10 cellular contexts compared by ENCODE assay signal in the genomic region with DNA sequence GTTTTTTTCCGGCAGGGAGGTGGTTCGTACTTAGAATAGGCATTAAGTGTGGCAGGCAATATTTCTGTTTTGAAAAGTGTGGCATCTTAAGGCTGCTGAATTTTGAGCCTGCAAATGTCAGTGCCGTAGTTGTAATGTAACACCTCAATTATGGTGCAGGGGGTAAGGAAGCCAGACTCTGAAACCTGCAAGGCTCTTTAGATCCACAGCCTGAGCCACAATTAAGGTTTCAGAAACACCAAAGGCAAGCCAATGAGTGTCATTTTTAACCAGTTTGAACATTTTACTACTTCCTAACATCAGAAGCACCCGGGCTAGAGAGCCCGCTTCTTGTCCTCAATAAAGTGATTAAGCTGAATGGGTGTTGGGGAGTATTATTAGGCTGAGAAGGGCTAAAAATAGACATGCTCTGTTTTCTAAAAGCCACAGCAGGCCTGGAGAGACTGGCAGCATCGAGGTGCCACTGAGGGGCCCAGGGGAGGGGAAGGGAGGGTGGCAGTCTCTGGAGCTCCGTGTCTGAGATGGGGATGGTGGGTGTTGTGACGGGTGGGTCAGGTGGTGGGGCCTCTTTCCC.
DNase-seq lines count a peak whose midpoint lies in the region; ATAC-seq, FAIRE-seq and TF ChIP-seq lines count a peak whose summit lies in the region.
"Had no signal": no experiment of that assay in that cellular context is flagged by ENCODE, and none has a peak within 500 bp of the region (broad histone marks: within the 10 kb centered on the region; RNA-seq: fewer than 3 reads in every experiment).

No MANE protein-coding gene starts in this region.

- WGBS in liver, result 74% methylated on average over 8 of the region's 8 CpGs
- 31% methylated on average over 8 of the region's 8 CpGs for WGBS in HepG2 (ENCODE audit: low lambda C conversion rate)
- 5 to 9% methylated on average over 8 of the region's 8 CpGs for WGBS in aorta, 2 donors

- peak overlapping the region; percentile 14 to 82 for H3K27ac Mint-ChIP-seq in natural killer cell treated with Interleukin-12 subunit alpha and Interleukin-12 subunit beta and Interleukin-15 and Interleukin-18, amount 100 ng/mL, for 72 hours

- no peaks in the 10 kb centered on the region for H3K79me2 ChIP-seq in HepG2 (ENCODE audit: insufficient read depth, low read length)

- TF ChIP-seq CTCF in liver (IDR thresholded peaks at IDR 0.05; ENCODE audit: low read depth, low read length, missing input control) (no peak), HepG2 (CRISPR knock-in tag; IDR thresholded peaks at IDR 0.05) (no peak), dorsolateral prefrontal cortex (IDR thresholded peaks at IDR 0.05 in 54 of 56, conservative IDR thresholded peaks at IDR 0.05 in 2 of 56; ENCODE audit: low read depth in 1 of 56, partially characterized antibody in 56 of 56) (no peak), GM10266 (IDR thresholded peaks at IDR 0.05; ENCODE audit: control insufficient read depth, insufficient read depth, low read depth, missing control alignments) (no peak)

- H3K9ac ChIP-seq in liver (ENCODE audit: low read depth in 1 of 2, low read length in 2 of 2) (peak overlapping the region in 1 of 2 donors; percentile 80), HepG2 (ENCODE audit: insufficient read depth, low read depth, low read length) (no peak overlapping the region)

- H3K27ac ChIP-seq in liver (ENCODE audit: low read depth in 1 of 2, low read length in 2 of 2) (peak overlapping the region; percentile 84 to 89), HepG2 (ENCODE audit: extremely low read length, insufficient read depth, low read length) (no peak overlapping the region), dorsolateral prefrontal cortex (peak overlapping the region; percentile 12 to 100 (median 100)), aorta (ENCODE audit: low read depth in 1 of 2, low read length in 2 of 2) (peak overlapping the region; percentile 83 to 99)

- POLR2A ChIA-PET in HepG2 (lab: Yijun Ruan, JAX), result no interaction called here

- no peaks in the 10 kb centered on the region for H4K20me1 ChIP-seq in HepG2 (ENCODE audit: insufficient read depth, low read length)

- no peak for DNase-seq in HepG2 (ENCODE audit: low spot score)
- DNase-seq in dorsolateral prefrontal cortex, result no peak
- no peak for DNase-seq in natural killer cell treated with Interleukin-12 subunit alpha and Interleukin-12 subunit beta and Interleukin-15 and Interleukin-18, amount 100 ng/mL, for 72 hours (ENCODE audit: low spot score)
- no peak for DNase-seq in aorta
- DNase-seq in GM10266 (ENCODE audit: extremely low spot score), result no peak
- DNase-seq in inferior parietal cortex (ENCODE audit: extremely low spot score), result no peak
- no peak for DNase-seq in COLO829 (ENCODE audit: low spot score)
- DNase-seq: stimulated activated CD4-positive, alpha-beta T cell treated with anti-CD3 and anti-CD28 coated beads, Interleukin-2, amount 100 ng/mL, for 24 hours had no signal

- no peak for FAIRE-seq in HepG2 (lab: Jason Lieb, UNC)

- CTCF ChIA-PET in HepG2 (lab: Yijun Ruan, JAX; ENCODE audit: low intra/inter-chr PET ratio, low total read pairs), result no interaction called here

- H3K4me1 ChIP-seq in liver (ENCODE audit: control insufficient read depth in 4 of 4, insufficient read depth in 4 of 4, low read length in 3 of 4) (peaks cover 38 to 95% (median 79%) of the 10 kb centered on the region in 4 donors), HepG2 (ENCODE audit: insufficient read depth, low read length) (peaks cover 10% of the 10 kb centered on the region), aorta (ENCODE audit: control insufficient read depth in 1 of 2, insufficient read depth in 2 of 2, low read length in 2 of 2) (peaks cover 30 to 31% of the 10 kb centered on the region in 2 donors)

- TF ChIP-seq EP300 in HepG2 (IDR thresholded peaks at IDR 0.05; ENCODE audit: low read depth in 2 of 2, low read length in 2 of 2) (no peak), HepG2 (CRISPR knock-in tag; IDR thresholded peaks at IDR 0.05; ENCODE audit: borderline replicate concordance) (no peak)

- in situ Hi-C loops in HepG2 (cut with HindIII; ENCODE audit: extremely low pct_ligation_motif_present, low pct_unique_long_range_greater_than_20kb), result no loop called here

- intact Hi-C loops in HepG2 (cut with micrococcal nuclease; ENCODE audit: unreplicated experiment), result no loop called here
- intact Hi-C loops in dorsolateral prefrontal cortex (cut with DNase I), result loop anchor here in 1 of 2 donors (10.0 kb wide), 1 partner anchor 278 kb away; no protein-coding TSS in a partner anchor
- intact Hi-C loops in aorta (cut with DNase I), result loop anchor here (5.0 kb wide), 2 partner anchors 41 to 111 kb away; no protein-coding TSS in a partner anchor

- no peaks in the 10 kb centered on the region for H3K9me3 ChIP-seq in liver (ENCODE audit: control insufficient read depth in 4 of 4, low read length in 3 of 4)
- no peaks in the 10 kb centered on the region for H3K9me3 ChIP-seq in HepG2 (ENCODE audit: low read length)
- H3K9me3 ChIP-seq in aorta (ENCODE audit: control insufficient read depth, low read length), result no peaks in the 10 kb centered on the region

- no peak for TF ChIP-seq POLR2A in HepG2 (IDR thresholded peaks at IDR 0.05; ENCODE audit: insufficient read depth in 1 of 2, low read depth in 2 of 2, low read length in 2 of 2)

- peaks cover 55 to 86% of the 10 kb centered on the region in 2 donors for H3K4me1 Mint-ChIP-seq in natural killer cell treated with Interleukin-12 subunit alpha and Interleukin-12 subunit beta and Interleukin-15 and Interleukin-18, amount 100 ng/mL, for 72 hours (ENCODE audit: low read depth in 2 of 2)

- no peaks in the 10 kb centered on the region for H3K9me3 Mint-ChIP-seq in natural killer cell treated with Interleukin-12 subunit alpha and Interleukin-12 subunit beta and Interleukin-15 and Interleukin-18, amount 100 ng/mL, for 72 hours
- H3K9me3 Mint-ChIP-seq: IgD-negative memory B cell had no signal

- H3K27me3 ChIP-seq in liver (ENCODE audit: control insufficient read depth in 4 of 4, insufficient read depth in 4 of 4, low read length in 3 of 4), result no peaks in the 10 kb centered on the region
- H3K27me3 ChIP-seq in HepG2 (ENCODE audit: control insufficient read depth in 1 of 2, insufficient read depth in 2 of 2, low read length in 2 of 2), result peaks cover 0 to 27% of the 10 kb centered on the region in 2 experiments; a peak in 2 of 5 replicates
- no peaks in the 10 kb centered on the region for H3K27me3 ChIP-seq in dorsolateral prefrontal cortex
- no peaks in the 10 kb centered on the region for H3K27me3 ChIP-seq in aorta (ENCODE audit: control insufficient read depth in 1 of 2, insufficient read depth in 2 of 2, low read length in 1 of 2)

- no peak overlapping the region for H3K4me3 ChIP-seq in liver (ENCODE audit: low read depth in 1 of 3, low read length in 3 of 3)
- no peak overlapping the region for H3K4me3 ChIP-seq in HepG2 (replicated peaks in 1 of 3; ENCODE audit: insufficient read depth in 1 of 3, low read depth in 2 of 3, low read length in 3 of 3)
- H3K4me3 ChIP-seq in dorsolateral prefrontal cortex, result peak overlapping the region in 6 of 59 donors; percentile 1 to 21 (median 13)
- H3K4me3 ChIP-seq in aorta (ENCODE audit: low read length in 2 of 2), result no peak overlapping the region

- no peaks in the 10 kb centered on the region for H3K36me3 Mint-ChIP-seq in natural killer cell treated with Interleukin-12 subunit alpha and Interleukin-12 subunit beta and Interleukin-15 and Interleukin-18, amount 100 ng/mL, for 72 hours
- H3K36me3 Mint-ChIP-seq: IgD-negative memory B cell had no signal

- TF ChIP-seq RAD21 in liver (IDR thresholded peaks at IDR 0.05) (no peak), HepG2 (CRISPR knock-in tag; IDR thresholded peaks at IDR 0.05) (no peak)

- H3K4me3 Mint-ChIP-seq in natural killer cell treated with Interleukin-12 subunit alpha and Interleukin-12 subunit beta and Interleukin-15 and Interleukin-18, amount 100 ng/mL, for 72 hours, result peak overlapping the region; percentile 52

- H3K36me3 ChIP-seq in liver (ENCODE audit: control insufficient read depth in 4 of 4, insufficient read depth in 3 of 4, low read depth in 1 of 4, low read length in 3 of 4) (no peaks in the 10 kb centered on the region), HepG2 (replicated peaks in 1 of 2; ENCODE audit: control insufficient read depth in 1 of 2, insufficient read depth in 2 of 2, low read length in 2 of 2) (no peaks in the 10 kb centered on the region), aorta (ENCODE audit: control insufficient read depth in 1 of 2, insufficient read depth in 2 of 2, low read length in 1 of 2) (no peaks in the 10 kb centered on the region)

- H3K4me2 ChIP-seq in HepG2 (ENCODE audit: low read depth, low read length), result no peak overlapping the region

- H3K27me3 Mint-ChIP-seq in natural killer cell treated with Interleukin-12 subunit alpha and Interleukin-12 subunit beta and Interleukin-15 and Interleukin-18, amount 100 ng/mL, for 72 hours, result no peaks in the 10 kb centered on the region

- no TSS peak for BruUV-seq in HepG2 (replicated peaks; lab: Mats Ljungman, UMichigan)

- H2AFZ ChIP-seq in HepG2 (ENCODE audit: low read length), result no peak overlapping the region

- ATAC-seq in HepG2 (no peak), aorta (ENCODE audit: low FRiP score) (no peak)
- ATAC-seq in natural killer cell treated with Interleukin-12 subunit alpha and Interleukin-12 subunit beta and Interleukin-15 and Interleukin-18, amount 100 ng/mL, for 72 hours, result no peak

TF ChIP-seq in liver, 16 proteins besides CTCF, POLR2A, EP300 and RAD21 (continues in another document):
- TF ChIP-seq, protein P1, sequence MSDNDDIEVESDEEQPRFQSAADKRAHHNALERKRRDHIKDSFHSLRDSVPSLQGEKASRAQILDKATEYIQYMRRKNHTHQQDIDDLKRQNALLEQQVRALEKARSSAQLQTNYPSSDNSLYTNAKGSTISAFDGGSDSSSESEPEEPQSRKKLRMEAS (IDR thresholded peaks at IDR 0.05), result no peak
- TF ChIP-seq ATF3 (IDR thresholded peaks at IDR 0.05), result no peak
- no peak for TF ChIP-seq FOXA2 (IDR thresholded peaks at IDR 0.05)
- TF ChIP-seq FOXA1 (IDR thresholded peaks at IDR 0.05), result no peak

TF ChIP-seq in HepG2, 621 proteins besides CTCF, POLR2A, EP300 and RAD21 (continues in another document):
- TF ChIP-seq ZNF691 (CRISPR knock-in tag; IDR thresholded peaks at IDR 0.05; ENCODE audit: borderline replicate concordance, low read depth), result no peak
- no peak for TF ChIP-seq ZFP41 (CRISPR knock-in tag; IDR thresholded peaks at IDR 0.05; ENCODE audit: borderline replicate concordance)
- TF ChIP-seq, protein P2, sequence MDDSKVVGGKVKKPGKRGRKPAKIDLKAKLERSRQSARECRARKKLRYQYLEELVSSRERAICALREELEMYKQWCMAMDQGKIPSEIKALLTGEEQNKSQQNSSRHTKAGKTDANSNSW (CRISPR knock-in tag; IDR thresholded peaks at IDR 0.05; ENCODE audit: borderline replicate concordance), result no peak
- TF ChIP-seq ZNF83 (CRISPR knock-in tag; IDR thresholded peaks at IDR 0.05; ENCODE audit: borderline replicate concordance), result no peak
